8 cellular contexts compared by ENCODE assay signal in the genomic region with DNA sequence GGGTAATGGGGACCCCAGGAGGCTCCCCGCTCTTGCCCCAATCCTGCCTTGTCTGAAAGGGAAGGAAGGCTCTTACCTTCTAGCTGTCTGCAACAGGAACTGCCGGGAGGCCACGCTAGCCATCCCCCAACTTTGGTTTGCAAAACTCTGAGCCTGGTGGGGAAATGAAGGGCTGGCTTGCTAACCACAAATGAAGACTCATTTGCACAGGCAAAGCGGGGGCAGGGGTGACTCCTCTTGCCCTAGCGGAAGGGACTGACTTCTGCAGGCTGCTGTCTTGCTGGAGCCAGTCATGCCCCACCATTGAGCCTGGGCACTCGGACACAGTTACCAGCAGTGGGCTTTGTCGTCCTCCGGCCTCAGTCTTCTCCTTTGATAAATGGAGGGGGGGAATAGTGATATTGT. TPM values are rescaled to one million over a fixed set of nuclear protein-coding genes. Genes with fewer than 3 reads are reported as not detected.
DNase-seq lines count a peak whose midpoint lies in the region; ATAC-seq, FAIRE-seq and TF ChIP-seq lines count a peak whose summit lies in the region.

No MANE protein-coding gene starts in this region.

- intact Hi-C loops in HepG2 (cut with micrococcal nuclease; ENCODE audit: unreplicated experiment), result no loop called here
- intact Hi-C loops in tibial artery (cut with DNase I; ENCODE audit: low total_unique reads), result no loop called here

- H3K79me2 ChIP-seq in HepG2 (ENCODE audit: insufficient read depth, low read length), result no peaks in the 10 kb centered on the region

- peak; percentile 85 for DNase-seq in KG1 (lab: John Stamatoyannopoulos, UW)
- DNase-seq in activated CD8-positive, alpha-beta memory T cell treated with anti-CD3 and anti-CD28 coated beads, Interleukin-2, amount 50 U/mL, for 48 hours, result peak; percentile 72
- no peak for DNase-seq in HepG2 (ENCODE audit: low spot score)
- peak; percentile 41 to 70 for DNase-seq in tibial artery
- no peak for DNase-seq in D341Med (ENCODE audit: low spot score)
- DNase-seq in epidermal melanocyte (ENCODE audit: insufficient read length, low spot score), result no peak

- TF ChIP-seq CTCF in GM12872 (IDR thresholded peaks at IDR 0.05; ENCODE audit: insufficient read depth, low read depth, low read length), result peak; percentile 73; the same call in 2 of the 3 replicates
- no peak for TF ChIP-seq CTCF in HepG2 (CRISPR knock-in tag; IDR thresholded peaks at IDR 0.05)
- TF ChIP-seq CTCF in tibial artery (IDR thresholded peaks at IDR 0.05), result no peak

- H3K9me3 ChIP-seq in HepG2 (ENCODE audit: low read length) (no peaks in the 10 kb centered on the region), tibial artery (no peaks in the 10 kb centered on the region)

- H3K4me1 ChIP-seq in HepG2 (ENCODE audit: insufficient read depth, low read length) (no peaks in the 10 kb centered on the region), tibial artery (no peaks in the 10 kb centered on the region)

- POLR2A ChIA-PET in HepG2 (lab: Yijun Ruan, JAX), result no interaction called here

- WGBS in HepG2 (ENCODE audit: low lambda C conversion rate), result 43% methylated on average over 8 of the region's 8 CpGs

- in situ Hi-C loops in HepG2 (cut with HindIII; ENCODE audit: extremely low pct_ligation_motif_present, low pct_unique_long_range_greater_than_20kb), result no loop called here

- no TSS peak for BruUV-seq in HepG2 (replicated peaks; lab: Mats Ljungman, UMichigan)

- H3K36me3 ChIP-seq in HepG2 (replicated peaks in 1 of 2; ENCODE audit: control insufficient read depth in 1 of 2, insufficient read depth in 2 of 2, low read length in 2 of 2), result no peaks in the 10 kb centered on the region
- no peaks in the 10 kb centered on the region for H3K36me3 ChIP-seq in tibial artery

- H3K27ac ChIP-seq in HepG2 (ENCODE audit: extremely low read length, insufficient read depth, low read length) (no peak overlapping the region), tibial artery (no peak overlapping the region)

- H3K4me3 ChIP-seq in HepG2 (replicated peaks in 1 of 3; ENCODE audit: insufficient read depth in 1 of 3, low read depth in 2 of 3, low read length in 3 of 3), result no peak overlapping the region
- H3K4me3 ChIP-seq in tibial artery, result no peak overlapping the region

- no peak for TF ChIP-seq RAD21 in HepG2 (CRISPR knock-in tag; IDR thresholded peaks at IDR 0.05)

- FAIRE-seq in HepG2 (lab: Jason Lieb, UNC), result no peak

- H2AFZ ChIP-seq in HepG2 (ENCODE audit: low read length), result no peak overlapping the region

- peaks cover 0 to 51% of the 10 kb centered on the region in 2 experiments; a peak in 4 of 5 replicates for H3K27me3 ChIP-seq in HepG2 (ENCODE audit: control insufficient read depth in 1 of 2, insufficient read depth in 2 of 2, low read length in 2 of 2)
- peaks cover 0 to 7% of the 10 kb centered on the region in 2 donors for H3K27me3 ChIP-seq in tibial artery

- no peak for TF ChIP-seq POLR2A in HepG2 (IDR thresholded peaks at IDR 0.05; ENCODE audit: insufficient read depth in 1 of 2, low read depth in 2 of 2, low read length in 2 of 2)

- no peak overlapping the region for H3K4me2 ChIP-seq in HepG2 (ENCODE audit: low read depth, low read length)

- no peaks in the 10 kb centered on the region for H4K20me1 ChIP-seq in HepG2 (ENCODE audit: insufficient read depth, low read length)

- CTCF ChIA-PET in HepG2 (lab: Yijun Ruan, JAX; ENCODE audit: low intra/inter-chr PET ratio, low total read pairs), result no interaction called here

- no peak overlapping the region for H3K9ac ChIP-seq in HepG2 (ENCODE audit: insufficient read depth, low read depth, low read length)

- peak; percentile 68 for ATAC-seq in GM21528 (IDR thresholded peaks at IDR 0.05; ENCODE audit: low FRiP score, unreplicated experiment)
- ATAC-seq in HepG2, result peak; percentile 48

- TF ChIP-seq EP300 in HepG2 (IDR thresholded peaks at IDR 0.05; ENCODE audit: low read depth in 2 of 2, low read length in 2 of 2), result no peak
- no peak for TF ChIP-seq EP300 in HepG2 (CRISPR knock-in tag; IDR thresholded peaks at IDR 0.05; ENCODE audit: borderline replicate concordance)

TF ChIP-seq in HepG2, 621 proteins besides CTCF, POLR2A, EP300 and RAD21:
- TF ChIP-seq FOSL2 (CRISPR knock-in tag; IDR thresholded peaks at IDR 0.05), result no peak

RNA-seq across cellular contexts. Expression of gene PLCG2, which starts 52.6 kb away (rescaled TPM):
- 0.13 TPM in 1 of 2 replicates, not detected in the other for total RNA-seq in HepG2 (2016; rRNA removed; fragmentation: Illumina TruSeq; extraction: Trizol)
- total RNA-seq in HepG2 (2016; cell fraction: cytosol; rRNA removed; fragmentation: Illumina TruSeq; extraction: Trizol; ENCODE audit: low read depth), result under 0.01 TPM in 1 of 2 replicates, not detected in the other
- total RNA-seq in HepG2 (2016; cell fraction: insoluble cytoplasmic fraction; rRNA removed; fragmentation: Illumina TruSeq; extraction: Trizol), result 0.06 TPM in 1 of 2 replicates, not detected in the other
- not detected in 2 replicates for total RNA-seq in HepG2 (2016; cell fraction: membrane; rRNA removed; fragmentation: Illumina TruSeq; extraction: Trizol)
- total RNA-seq in HepG2 (2016; cell fraction: nucleus; rRNA removed; fragmentation: Illumina TruSeq; extraction: Trizol), result not detected in 2 replicates
- polyA plus RNA-seq in HepG2 (2011; rRNA removed), result 0.18 and 0.63 TPM in 2 replicates
- 0.31 and 0.46 TPM in 2 replicates for polyA plus RNA-seq in HepG2 (2011; cell fraction: cytosol; rRNA removed)
- polyA plus RNA-seq in HepG2 (2011; cell fraction: nucleus; rRNA removed), result 1.1 and 2.2 TPM in 2 replicates
- polyA plus RNA-seq in HepG2 (2012), result 1.6 and 2.5 TPM in 2 replicates
- polyA plus RNA-seq in HepG2 (2016; cell fraction: cytosol; fragmentation: Illumina TruSeq; extraction: Trizol; ENCODE audit: low read depth), result not detected in 2 replicates
- polyA plus RNA-seq in HepG2 (2016; cell fraction: insoluble cytoplasmic fraction; fragmentation: Illumina TruSeq; extraction: Trizol; ENCODE audit: low read depth), result not detected in 2 replicates
- not detected in 2 replicates for polyA plus RNA-seq in HepG2 (2016; cell fraction: membrane; fragmentation: Illumina TruSeq; extraction: Trizol; ENCODE audit: low read depth)
- polyA plus RNA-seq in HepG2 (2016; cell fraction: nucleus; fragmentation: Illumina TruSeq; extraction: Trizol; ENCODE audit: insufficient read depth, low read depth), result not detected in 2 replicates
- polyA minus RNA-seq in HepG2 (2011; rRNA and poly(A)+ RNA removed; ENCODE audit: low replicate concordance), result 4.0 and 7.0 TPM in 2 replicates
- polyA minus RNA-seq in HepG2 (2011; cell fraction: cytosol; rRNA and poly(A)+ RNA removed), result not detected in 2 replicates
- polyA minus RNA-seq in HepG2 (2011; cell fraction: nucleus; rRNA and poly(A)+ RNA removed), result 1.1 and 2.3 TPM in 2 replicates

Comparison
In these comparisons a context has a peak if more than half of its experiments do, and no peak if none do; other contexts are left out.
1. DNase-seq: peak in KG1 (single experiment), activated CD8-positive, alpha-beta memory T cell treated with anti-CD3 and anti-CD28 coated beads, Interleukin-2, amount 50 U/mL, for 48 hours (single experiment) and tibial artery (2 of 2); none in HepG2 (single experiment), D341Med (single experiment) and epidermal melanocyte (single experiment).